Comparison of ENCODE assay signal across 8 cellular contexts in genomic region chr14:90903101-90903500, GRCh38.
A peak's percentile ranks its signal among the peaks of the same experiment; 100 is the strongest.
DNase-seq lines count a peak whose midpoint lies in the region; ATAC-seq and TF ChIP-seq lines count a peak whose summit lies in the region.

No MANE protein-coding gene starts in this region.

- ATAC-seq in GM18907 (IDR thresholded peaks at IDR 0.05; ENCODE audit: unreplicated experiment) (peak; percentile 59), GM18870 (IDR thresholded peaks at IDR 0.05; ENCODE audit: unreplicated experiment) (no peak)

- in situ Hi-C loops in astrocyte of the spinal cord (cut with HindIII; ENCODE audit: low sequenced_read_pairs), result no loop called here

- no peak overlapping the region for H3K4me3 ChIP-seq in AG09309 (ENCODE audit: control insufficient read depth, low read depth, low read length)
- no peak overlapping the region for H3K4me3 ChIP-seq in astrocyte of the spinal cord (ENCODE audit: low read depth, low read length)

- peak; percentile 70 for TF ChIP-seq CTCF in AG09309 (IDR thresholded peaks at IDR 0.05; ENCODE audit: control insufficient read depth, insufficient read depth, low read depth, low read length, missing control alignments)
- peak; percentile 69 for TF ChIP-seq CTCF in astrocyte of the spinal cord (IDR thresholded peaks at IDR 0.05; ENCODE audit: low read depth, low read length)

- peak; percentile 8 for DNase-seq in AG09309 (ENCODE audit: low read depth)
- DNase-seq in NCI-H1105 (lab: John Stamatoyannopoulos, UW), result peak; percentile 38
- DNase-seq in T-helper 2 cell, result peak in 4 of 5 experiments; percentile 12 to 75 (median 28)
- peak; percentile 57 for DNase-seq in astrocyte of the spinal cord (ENCODE audit: low read depth, low spot score)
- DNase-seq in hippocampal formation (lab: John Stamatoyannopoulos, UW), result peak; percentile 32 to 77
- peak; percentile 7 for DNase-seq in smooth muscle cell of the brain vasculature (ENCODE audit: low read depth, low spot score)

Comparison
In these comparisons a context has a peak if more than half of its experiments do, and no peak if none do; other contexts are left out.
1. DNase-seq: peak in every context shown above with its lines; median percentile 57 in astrocyte of the spinal cord; 54 in hippocampal formation; 38 in NCI-H1105; 28 in T-helper 2 cell; 8 in AG09309; 7 in smooth muscle cell of the brain vasculature.